1 cellular context compared by ENCODE assay signal in genomic region chr2:150485114-150485870, GRCh38.
A peak's percentile ranks its signal among the peaks of the same experiment; 100 is the strongest.
TF ChIP-seq lines count a peak whose summit lies in the region.

No MANE protein-coding gene starts in this region.

TF ChIP-seq in H1, 55 proteins besides CTCF, POLR2A, EP300 and RAD21 (continued from another document):
- TF ChIP-seq CHD7 (IDR thresholded peaks at IDR 0.05; ENCODE audit: insufficient replicate concordance, low read length) (no peak), NANOG (IDR thresholded peaks at IDR 0.05; ENCODE audit: insufficient read depth, low read depth, low read length, poor library complexity, severe bottlenecking) (no peak), CTBP2 (IDR thresholded peaks at IDR 0.05; ENCODE audit: borderline replicate concordance, insufficient read depth, insufficient read length, low read length) (peak; percentile 37), GTF2F1 (IDR thresholded peaks at IDR 0.05; ENCODE audit: borderline replicate concordance, low read depth, low read length) (no peak), TCF12 (IDR thresholded peaks at IDR 0.05; ENCODE audit: low read depth, low read length) (no peak), USF2 (IDR thresholded peaks at IDR 0.05; ENCODE audit: low read length) (no peak), SUZ12 (IDR thresholded peaks at IDR 0.05; ENCODE audit: low read length) (no peak), EGR1 (IDR thresholded peaks at IDR 0.05; ENCODE audit: borderline replicate concordance, low read depth, low read length) (no peak), FOSL1 (IDR thresholded peaks at IDR 0.05; ENCODE audit: insufficient read depth, low read depth, low read length) (no peak), MAFK (IDR thresholded peaks at IDR 0.05; ENCODE audit: low read depth, low read length) (no peak), BCL11A (IDR thresholded peaks at IDR 0.05; ENCODE audit: low read depth in 2 of 2, low read length in 2 of 2) (no peak), SP1 (IDR thresholded peaks at IDR 0.05; ENCODE audit: low read depth, low read length) (no peak), SRF (IDR thresholded peaks at IDR 0.05; ENCODE audit: low read depth, low read length) (no peak), ATF3 (IDR thresholded peaks at IDR 0.05; ENCODE audit: insufficient read depth, low read depth, low read length) (no peak), HDAC2 (IDR thresholded peaks at IDR 0.05; ENCODE audit: borderline replicate concordance in 1 of 2, low read depth in 2 of 2, low read length in 2 of 2) (peak in 1 of 2 experiments; percentile 63; a peak in 1 of 4 replicates), CEBPB (IDR thresholded peaks at IDR 0.05; ENCODE audit: low read depth, low read length) (no peak), YY1 (IDR thresholded peaks at IDR 0.05; ENCODE audit: low read depth, low read length) (no peak), TAF7 (optimal IDR thresholded peaks at IDR 0.05; ENCODE audit: borderline replicate concordance, low read depth, low read length) (peak; percentile 8), POU5F1 (IDR thresholded peaks at IDR 0.05; ENCODE audit: low read depth, low read length) (no peak), CHD1 (IDR thresholded peaks at IDR 0.05; ENCODE audit: low read depth, low read length) (no peak), CHD2 (IDR thresholded peaks at IDR 0.05; ENCODE audit: low read length) (no peak), POLR2AphosphoS5 (IDR thresholded peaks at IDR 0.05; ENCODE audit: low read depth, low read length) (peak; percentile 49), E2F6 (IDR thresholded peaks at IDR 0.05) (0 out of 2 replicates have a peak, but pooled peaks have one; percentile 32), KDM5A (IDR thresholded peaks at IDR 0.05; ENCODE audit: low read length) (no peak), KDM4A (IDR thresholded peaks at IDR 0.05; ENCODE audit: low read depth, low read length, severe bottlenecking) (peak; percentile 34), CREB1 (IDR thresholded peaks at IDR 0.05) (no peak), JUND (IDR thresholded peaks at IDR 0.05; ENCODE audit: low read length) (no peak), SP4 (IDR thresholded peaks at IDR 0.05; ENCODE audit: low read length) (no peak), RNF2 (IDR thresholded peaks at IDR 0.05; ENCODE audit: borderline replicate concordance, low read depth, low read length, missing control alignments, poor library complexity, severe bottlenecking) (no peak), CBX5 (IDR thresholded peaks at IDR 0.05; ENCODE audit: low read depth, low read length) (no peak), ZNF274 (IDR thresholded peaks at IDR 0.05; ENCODE audit: borderline replicate concordance, extremely low read depth, low read length) (no peak), BRCA1 (IDR thresholded peaks at IDR 0.05; ENCODE audit: low read depth, low read length) (no peak), SIRT6 (IDR thresholded peaks at IDR 0.05; ENCODE audit: low read length) (no peak), SIX5 (IDR thresholded peaks at IDR 0.05; ENCODE audit: low read depth, low read length) (no peak), CBX8 (IDR thresholded peaks at IDR 0.05; ENCODE audit: borderline replicate concordance, low read depth, low read length) (no peak), TBP (IDR thresholded peaks at IDR 0.05; ENCODE audit: low read depth, low read length) (peak; percentile 30; the same call in 1 of the 2 replicates), GABPA (IDR thresholded peaks at IDR 0.05; ENCODE audit: borderline replicate concordance, insufficient read depth, low read length) (no peak), ASH2L (IDR thresholded peaks at IDR 0.05; ENCODE audit: low read length) (no peak), PHF8 (conservative IDR thresholded peaks at IDR 0.05; ENCODE audit: low read depth, low read length) (no peak), RFX5 (IDR thresholded peaks at IDR 0.05; ENCODE audit: borderline replicate concordance, low read depth, low read length) (no peak), SAP30 (IDR thresholded peaks at IDR 0.05; ENCODE audit: insufficient read depth, insufficient replicate concordance, low read length) (no peak), KDM1A (IDR thresholded peaks at IDR 0.05; ENCODE audit: borderline replicate concordance, low read length) (no peak), SP2 (IDR thresholded peaks at IDR 0.05; ENCODE audit: low read length) (no peak), EZH2 (IDR thresholded peaks at IDR 0.05; ENCODE audit: low read depth, low read length, severe bottlenecking) (no peak), HDAC6 (IDR thresholded peaks at IDR 0.05; ENCODE audit: low read depth, low read length) (no peak), JUN (IDR thresholded peaks at IDR 0.05; ENCODE audit: low read depth, low read length) (no peak), ATF2 (IDR thresholded peaks at IDR 0.05; ENCODE audit: low read length) (no peak), RBBP5 (IDR thresholded peaks at IDR 0.05; ENCODE audit: borderline replicate concordance, low read depth, low read length) (peak; percentile 50; the same call in 1 of the 2 replicates), SIN3A (conservative IDR thresholded peaks at IDR 0.05 in 1 of 2, IDR thresholded peaks at IDR 0.05 in 1 of 2; ENCODE audit: low read depth in 1 of 2, low read length in 2 of 2) (0 out of 4 replicates have a peak, but pooled peaks of 1 of the 2 experiments have one; percentile 44)
